Comparison of ENCODE assay signal across 10 cellular contexts in genomic region chr7:155208681-155209477, GRCh38.
DNase-seq lines count a peak whose midpoint lies in the region; TF ChIP-seq lines count a peak whose summit lies in the region.
"Had no signal": no experiment of that assay in that cellular context is flagged by ENCODE, and none has a peak within 500 bp of the region (broad histone marks: within the 10 kb centered on the region; RNA-seq: fewer than 3 reads in every experiment).

No MANE protein-coding gene starts in this region.

- peaks cover 21% of the 10 kb centered on the region for H3K4me1 Mint-ChIP-seq in T-helper 1 cell treated with Interleukin-12 subunit alpha and Interleukin-12 subunit beta and Interleukin-4 antibody, amounts not matched to agents 30 μg/mL and 1 μg/mL, for 36 hours (ENCODE audit: low read depth)
- H3K4me1 Mint-ChIP-seq in type B pancreatic cell (ENCODE audit: unreplicated experiment), result peaks cover 19% of the 10 kb centered on the region

- no peak for TF ChIP-seq CTCF in fibroblast of pulmonary artery (IDR thresholded peaks at IDR 0.05; ENCODE audit: low read length, missing control alignments)
- no peak for TF ChIP-seq CTCF in spleen (IDR thresholded peaks at IDR 0.05 in 8 of 11, conservative IDR thresholded peaks at IDR 0.05 in 3 of 11)
- no peak for TF ChIP-seq CTCF in lower leg skin (IDR thresholded peaks at IDR 0.05)
- TF ChIP-seq CTCF in type B pancreatic cell (conservative IDR thresholded peaks at IDR 0.05), result no peak

- 58 to 79% (median 73%) methylated on average over 7 to 15 of the region's 15 CpGs for WGBS in spleen, 5 donors
- WGBS in lower leg skin, 2 donors, result 27 to 46% methylated on average over 5 to 15 of the region's 15 CpGs

- H3K27ac ChIP-seq in spleen, result peak overlapping the region in 5 of 8 donors; percentile 28 to 69 (median 56)
- H3K27ac ChIP-seq: thoracic aorta had no signal

- TF ChIP-seq POLR2A in spleen (IDR thresholded peaks at IDR 0.05), result no peak
- no peak for TF ChIP-seq POLR2A in lower leg skin (IDR thresholded peaks at IDR 0.05)

- no peaks in the 10 kb centered on the region for H3K36me3 ChIP-seq in spleen
- H3K36me3 ChIP-seq: thoracic aorta had no signal

- peak overlapping the region; percentile 8 for H3K27ac Mint-ChIP-seq in T-helper 1 cell treated with Interleukin-12 subunit alpha and Interleukin-12 subunit beta and Interleukin-4 antibody, amounts not matched to agents 30 μg/mL and 1 μg/mL, for 36 hours
- H3K27ac Mint-ChIP-seq in type B pancreatic cell, result no peak overlapping the region

- H3K4me3 Mint-ChIP-seq in T-helper 1 cell treated with Interleukin-12 subunit alpha and Interleukin-12 subunit beta and Interleukin-4 antibody, amounts not matched to agents 30 μg/mL and 1 μg/mL, for 36 hours, result no peak overlapping the region
- no peak overlapping the region for H3K4me3 Mint-ChIP-seq in type B pancreatic cell

- no peak for DNase-seq in T-helper 1 cell
- DNase-seq in RPMI7951 (ENCODE audit: low read depth), result peak; percentile 73
- peak; percentile 66 for DNase-seq in fibroblast of pulmonary artery (ENCODE audit: low read depth)
- peak; percentile 79 for DNase-seq in spleen
- DNase-seq in lower leg skin (ENCODE audit: low spot score in 2 of 2), result no peak
- no peak for DNase-seq in hypothalamus (lab: John Stamatoyannopoulos, UW)
- DNase-seq in type B pancreatic cell (ENCODE audit: extremely low spot score, unreplicated experiment), result no peak
- DNase-seq: NCI-H2171 treated with DMSO at 0.1 percent for 48 hours had no signal

- peaks cover 0 to 10% (median 0%) of the 10 kb centered on the region in 7 donors for H3K27me3 ChIP-seq in spleen (replicated peaks in 1 of 7)

- peaks cover 5% of the 10 kb centered on the region for H3K36me3 Mint-ChIP-seq in T-helper 1 cell treated with Interleukin-12 subunit alpha and Interleukin-12 subunit beta and Interleukin-4 antibody, amounts not matched to agents 30 μg/mL and 1 μg/mL, for 36 hours (ENCODE audit: low read depth)
- H3K36me3 Mint-ChIP-seq in type B pancreatic cell, result no peaks in the 10 kb centered on the region

- no peaks in the 10 kb centered on the region for H3K27me3 Mint-ChIP-seq in T-helper 1 cell treated with Interleukin-12 subunit alpha and Interleukin-12 subunit beta and Interleukin-4 antibody, amounts not matched to agents 30 μg/mL and 1 μg/mL, for 36 hours (ENCODE audit: low read depth)
- no peaks in the 10 kb centered on the region for H3K27me3 Mint-ChIP-seq in type B pancreatic cell

- H3K4me3 ChIP-seq in fibroblast of pulmonary artery (replicated peaks; ENCODE audit: low read depth, low read length) (no peak overlapping the region), spleen (no peak overlapping the region), lower leg skin (ENCODE audit: low read depth, poor library complexity, severe bottlenecking) (no peak overlapping the region)
- H3K4me3 ChIP-seq: thoracic aorta had no signal

- H3K9me3 ChIP-seq in spleen, result no peaks in the 10 kb centered on the region
- H3K9me3 ChIP-seq: thoracic aorta had no signal

- intact Hi-C loops in spleen (cut with DNase I; ENCODE audit: low total_unique reads) (loop anchor here (5.0 kb wide), 2 partner anchors 88 to 282 kb away; partner anchors contain the start of gene INSIG1), lower leg skin (cut with DNase I; ENCODE audit: low total_unique reads) (no loop called here)

- peaks cover 4% of the 10 kb centered on the region for H3K9me3 Mint-ChIP-seq in T-helper 1 cell treated with Interleukin-12 subunit alpha and Interleukin-12 subunit beta and Interleukin-4 antibody, amounts not matched to agents 30 μg/mL and 1 μg/mL, for 36 hours
- no peaks in the 10 kb centered on the region for H3K9me3 Mint-ChIP-seq in type B pancreatic cell

- H3K4me1 ChIP-seq in spleen, result peaks cover 0 to 30% (median 15%) of the 10 kb centered on the region in 6 donors

Comparison
In these comparisons a context has a peak if more than half of its experiments do, and no peak if none do; other contexts are left out.
1. DNase-seq: peak in RPMI7951 (single experiment), fibroblast of pulmonary artery (single experiment) and spleen (single experiment); none in T-helper 1 cell (0 of 5), lower leg skin (0 of 2), hypothalamus (0 of 51) and type B pancreatic cell (single experiment).